In genomic region chr2:241344925-241345651, GRCh38 we compare ENCODE assay signal across 19 cellular contexts. TPM values are rescaled to one million over a fixed set of nuclear protein-coding genes. Genes with fewer than 3 reads are reported as not detected.
DNase-seq lines count a peak whose midpoint lies in the region; ATAC-seq and TF ChIP-seq lines count a peak whose summit lies in the region.
"Had no signal": no experiment of that assay in that cellular context is flagged by ENCODE, and none has a peak within 500 bp of the region (broad histone marks: within the 10 kb centered on the region; RNA-seq: fewer than 3 reads in every experiment).

No MANE protein-coding gene starts in this region.

- H3K27me3 ChIP-seq in IMR-90 (ENCODE audit: control insufficient read depth, insufficient read depth, low read length), result no peaks in the 10 kb centered on the region
- no peaks in the 10 kb centered on the region for H3K27me3 ChIP-seq in fibroblast of lung (ENCODE audit: control insufficient read depth, insufficient read depth, low read length)
- H3K27me3 ChIP-seq in lung (ENCODE audit: control insufficient read depth, insufficient read depth), result no peaks in the 10 kb centered on the region

- DNase-seq in AG10803 (ENCODE audit: low read depth) (peak; percentile 58), IMR-90 (peak; percentile 51), fibroblast of lung (ENCODE audit: low read depth in 2 of 2) (peak; percentile 39 to 50), lung (ENCODE audit: low spot score) (no peak), omental fat pad (ENCODE audit: low spot score) (no peak), hepatic stellate cell (ENCODE audit: low spot score) (no peak), RKO (ENCODE audit: low spot score) (no peak)
- DNase-seq: AML-193; CD4-positive, CD25-positive, alpha-beta regulatory T cell; DMS53; Kasumi-1; MV-4-11; NCI-H1436 treated with DMSO at 0.1 percent for 48 hours; NCI-H2107; NCI-H226; NCI-H526 treated with DMSO at 0.1 percent for 48 hours; NK-92 treated with Interleukin-12 subunit alpha and Interleukin-12 subunit beta, amount 100 ng/mL, for 24 hours; PC-3 had no signal

- no peak overlapping the region for H3K56ac ChIP-seq in IMR-90 (ENCODE audit: extremely low read depth, insufficient read depth, low read length)

- POLR2A ChIA-PET in IMR-90 (lab: Charles Lee; ENCODE audit: unreplicated experiment), result no interaction called here

- CTCF ChIA-PET in IMR-90 (lab: Yijun Ruan, JAX), result no interaction called here

- H2AFZ ChIP-seq in IMR-90 (replicated peaks; ENCODE audit: low read length, poor library complexity) (no peak overlapping the region), fibroblast of lung (ENCODE audit: low read length) (no peak overlapping the region)

- ATAC-seq in IMR-90 (ENCODE audit: low read depth), result peak; percentile 61
- peak; percentile 49 for ATAC-seq in lung (ENCODE audit: insufficient read depth, low FRiP score)
- no peak for ATAC-seq in omental fat pad (ENCODE audit: low FRiP score)
- ATAC-seq in GM18505 (IDR thresholded peaks at IDR 0.05; ENCODE audit: unreplicated experiment), result no peak
- ATAC-seq: PC-3 had no signal

- H4K5ac ChIP-seq in IMR-90 (ENCODE audit: low read depth, low read length), result no peak overlapping the region

- H4K8ac ChIP-seq in IMR-90 (ENCODE audit: low read depth in 2 of 2, low read length in 2 of 2), result no peak overlapping the region

- H3K4me1 ChIP-seq in IMR-90 (ENCODE audit: control insufficient read depth, insufficient read depth, low read length) (peaks cover 7% of the 10 kb centered on the region), fibroblast of lung (ENCODE audit: control insufficient read depth, extremely low read depth, insufficient read depth, low read length) (peaks cover 2% of the 10 kb centered on the region), lung (ENCODE audit: control insufficient read depth in 2 of 2, insufficient read depth in 2 of 2, low read length in 2 of 2) (no peaks in the 10 kb centered on the region)

- H3K4ac ChIP-seq in IMR-90 (ENCODE audit: low read depth, low read length), result no peak overlapping the region

- H3K36me3 ChIP-seq in IMR-90 (ENCODE audit: control insufficient read depth, insufficient read depth, low read length) (peaks cover 70% of the 10 kb centered on the region), fibroblast of lung (ENCODE audit: control insufficient read depth, insufficient read depth, low read length) (peaks cover 16% of the 10 kb centered on the region), lung (ENCODE audit: control insufficient read depth in 2 of 2, insufficient read depth in 2 of 2, low read length in 2 of 2) (peaks cover 37 to 51% of the 10 kb centered on the region in 2 donors)

- H3K9ac ChIP-seq in IMR-90 (ENCODE audit: low read depth, low read length) (no peak overlapping the region), fibroblast of lung (ENCODE audit: insufficient read depth, low read length) (no peak overlapping the region)

- H2BK5ac ChIP-seq in IMR-90 (ENCODE audit: low read depth, low read length, poor library complexity, severe bottlenecking), result no peak overlapping the region

- no CpG with 5 or more reads among the region's 9 CpGs for WGBS in IMR-90 (ENCODE audit: extremely low coverage in 2 of 2, insufficient read length in 1 of 2), 2 experiments
- 79% methylated on average over 9 of the region's 9 CpGs for WGBS in lung, 2 donors

- H4K20me1 ChIP-seq in IMR-90 (ENCODE audit: insufficient read depth, low read length) (peaks cover 39% of the 10 kb centered on the region), fibroblast of lung (ENCODE audit: control insufficient read depth, extremely low read depth, insufficient read depth, low read length) (no peaks in the 10 kb centered on the region)

- intact Hi-C loops in IMR-90 (cut with micrococcal nuclease), result no loop called here

- H3K79me2 ChIP-seq in fibroblast of lung (ENCODE audit: control insufficient read depth, insufficient read depth, low read length), result peaks cover 11% of the 10 kb centered on the region

- BruUV-seq in IMR-90 (replicated peaks; lab: Mats Ljungman, UMichigan), result no TSS peak

- no peak overlapping the region for H2BK20ac ChIP-seq in IMR-90 (ENCODE audit: low read depth, low read length)

- no peak overlapping the region for H3K27ac ChIP-seq in IMR-90 (ENCODE audit: insufficient read depth, low read length)
- peak overlapping the region; percentile 36 for H3K27ac ChIP-seq in fibroblast of lung (ENCODE audit: insufficient read depth, low read length)
- no peak overlapping the region for H3K27ac ChIP-seq in lung (ENCODE audit: low read depth in 1 of 2, low read length in 1 of 2)

- no peak overlapping the region for H2AK5ac ChIP-seq in IMR-90 (ENCODE audit: low read depth, low read length)

- H3K9me3 ChIP-seq in IMR-90 (ENCODE audit: control insufficient read depth, insufficient read depth, low read length) (no peaks in the 10 kb centered on the region), fibroblast of lung (ENCODE audit: control insufficient read depth, insufficient read depth, low read depth, low read length) (no peaks in the 10 kb centered on the region), lung (ENCODE audit: control insufficient read depth in 2 of 2, insufficient read depth in 1 of 2, low read length in 1 of 2) (no peaks in the 10 kb centered on the region)

- dilution Hi-C loops in IMR-90 (cut with HindIII; ENCODE audit: low sequenced_read_pairs, unreplicated experiment), result no loop called here

- in situ Hi-C loops in IMR-90 (cut with MboI; ENCODE audit: low sequenced_read_pairs), result loop anchor here (5.0 kb wide), 1 partner anchor 83 kb away; no protein-coding TSS in a partner anchor

- no peak overlapping the region for H3K18ac ChIP-seq in IMR-90 (ENCODE audit: low read depth, low read length)

- H3K4me3 ChIP-seq in AG10803 (ENCODE audit: low read length), result no peak overlapping the region
- no peak overlapping the region for H3K4me3 ChIP-seq in IMR-90 (ENCODE audit: insufficient read depth, low read depth, low read length)
- no peak overlapping the region for H3K4me3 ChIP-seq in fibroblast of lung (replicated peaks in 1 of 4; ENCODE audit: control extremely low read depth in 1 of 4, insufficient read depth in 1 of 4, low read depth in 3 of 4, low read length in 4 of 4)
- no peak overlapping the region for H3K4me3 ChIP-seq in lung

- H3K4me2 ChIP-seq in IMR-90 (ENCODE audit: low read depth, low read length), result no peak overlapping the region
- no peak overlapping the region for H3K4me2 ChIP-seq in fibroblast of lung (ENCODE audit: extremely low read depth, insufficient read depth, low read length)

- H3K23ac ChIP-seq in IMR-90 (ENCODE audit: low read depth, low read length), result peak overlapping the region; percentile 26; the same call in 1 of the 2 replicates

- TF ChIP-seq CTCF in AG10803 (conservative IDR thresholded peaks at IDR 0.05; ENCODE audit: low read length), result no peak
- TF ChIP-seq CTCF in IMR-90 (conservative IDR thresholded peaks at IDR 0.05; ENCODE audit: low read depth, low read length), result no peak
- TF ChIP-seq CTCF in fibroblast of lung (conservative IDR thresholded peaks at IDR 0.05 in 1 of 2, IDR thresholded peaks at IDR 0.05 in 1 of 2; ENCODE audit: low read depth in 1 of 2, low read length in 2 of 2), result no peak
- no peak for TF ChIP-seq CTCF in lung (IDR thresholded peaks at IDR 0.05; ENCODE audit: control extremely low read depth, extremely low read depth)
- TF ChIP-seq CTCF in omental fat pad (IDR thresholded peaks at IDR 0.05), result no peak

- no peak overlapping the region for H2BK15ac ChIP-seq in IMR-90 (ENCODE audit: low read depth, low read length)

- TF ChIP-seq RAD21 in IMR-90 (IDR thresholded peaks at IDR 0.05; ENCODE audit: low read length), result no peak

- TF ChIP-seq POLR2A in IMR-90 (IDR thresholded peaks at IDR 0.05; ENCODE audit: low read depth, low read length), result no peak
- no peak for TF ChIP-seq POLR2A in GM18505 (IDR thresholded peaks at IDR 0.05; ENCODE audit: borderline replicate concordance, extremely low read depth, insufficient read depth, insufficient read length)

- peaks cover 30 to 62% of the 10 kb centered on the region in 2 experiments for H3K79me1 ChIP-seq in IMR-90 (ENCODE audit: low read depth in 1 of 2, low read length in 2 of 2)

- no peak overlapping the region for H2BK120ac ChIP-seq in IMR-90 (ENCODE audit: low read depth, low read length)

- no peak overlapping the region for H2AK9ac ChIP-seq in IMR-90 (replicated peaks; ENCODE audit: low read depth, low read length, poor library complexity)

- no peak overlapping the region for H4K91ac ChIP-seq in IMR-90 (ENCODE audit: insufficient read depth, low read depth, low read length)

- no peak overlapping the region for H3K14ac ChIP-seq in IMR-90 (replicated peaks; ENCODE audit: low read depth, low read length)

- H3K9me1 ChIP-seq in IMR-90 (ENCODE audit: insufficient read depth, low read length), result peaks cover 10% of the 10 kb centered on the region

RNA-seq across cellular contexts. Expression of gene FARP2, which starts 11.0 kb away (rescaled TPM):
- total RNA-seq in IMR-90 (2012; rRNA removed), result 30.8 and 38.6 TPM in 2 replicates
- 15.5 and 17.1 TPM in 2 replicates for polyA plus RNA-seq in IMR-90 (2012; rRNA removed)
- polyA plus RNA-seq in IMR-90 (2012; cell fraction: cytosol; rRNA removed), result 7.2 and 7.7 TPM in 2 replicates
- 15.5 and 22.7 TPM in 2 replicates for polyA plus RNA-seq in IMR-90 (2012; cell fraction: nucleus; rRNA removed; ENCODE audit: low replicate concordance)
- total RNA-seq in fibroblast of lung, result 28.2 and 29.3 TPM in 2 replicates
- 31.7 and 41.0 TPM in 2 replicates for polyA plus RNA-seq in fibroblast of lung
- 21.9 and 33.9 TPM in 2 replicates for polyA plus RNA-seq in fibroblast of lung (2012)
- polyA minus RNA-seq in fibroblast of lung (ENCODE audit: low replicate concordance), result 58.0 and 66.6 TPM in 2 replicates
- total RNA-seq in lung, result 10 to 100 TPM; 38.8 to 49.7 TPM
- 10 to 100 TPM in 1 of 2 donors, 1 to 10 TPM in 1; 9.9 to 16.0 TPM for polyA plus RNA-seq in lung
- 10 to 100 TPM; 27.6 to 65.8 (median 34.1) TPM for total RNA-seq in omental fat pad

RNA-seq across cellular contexts. Expression of gene SEPTIN2, which starts 29.4 kb away (rescaled TPM):
- total RNA-seq in IMR-90 (2012; rRNA removed) (504 and 570 TPM in 2 replicates), fibroblast of lung (326 and 403 TPM in 2 replicates), lung (100 to 1,000 TPM; 337 to 755 TPM), omental fat pad (100 to 1,000 TPM; 295 to 372 (median 307) TPM)
- polyA plus RNA-seq in IMR-90 (2012; rRNA removed) (320 and 420 TPM in 2 replicates), fibroblast of lung (795 and 927 TPM in 2 replicates), lung (100 to 1,000 TPM; 114 to 178 TPM)
- 75.8 and 130 TPM in 2 replicates for polyA plus RNA-seq in IMR-90 (2012; cell fraction: cytosol; rRNA removed)
- 96.8 and 681 TPM in 2 replicates for polyA plus RNA-seq in IMR-90 (2012; cell fraction: nucleus; rRNA removed; ENCODE audit: low replicate concordance)
- polyA plus RNA-seq in fibroblast of lung (2012), result 386 and 449 TPM in 2 replicates
- polyA minus RNA-seq in fibroblast of lung (ENCODE audit: low replicate concordance), result 349 and 400 TPM in 2 replicates

RNA-seq across cellular contexts. Expression of gene HDLBP, which starts 29.6 kb away (rescaled TPM):
- 1,093 and 1,165 TPM in 2 replicates for total RNA-seq in IMR-90 (2012; rRNA removed)
- polyA plus RNA-seq in IMR-90 (2012; rRNA removed), result 648 and 649 TPM in 2 replicates
- polyA plus RNA-seq in IMR-90 (2012; cell fraction: cytosol; rRNA removed), result 217 and 232 TPM in 2 replicates
- polyA plus RNA-seq in IMR-90 (2012; cell fraction: nucleus; rRNA removed; ENCODE audit: low replicate concordance), result 545 and 768 TPM in 2 replicates
- 1,289 and 1,354 TPM in 2 replicates for total RNA-seq in fibroblast of lung
- polyA plus RNA-seq in fibroblast of lung, result 626 and 639 TPM in 2 replicates
- polyA plus RNA-seq in fibroblast of lung (2012), result 514 and 635 TPM in 2 replicates
- 1,624 and 1,651 TPM in 2 replicates for polyA minus RNA-seq in fibroblast of lung (ENCODE audit: low replicate concordance)
- 100 to 1,000 TPM; 415 to 595 TPM for total RNA-seq in lung
- 100 to 1,000 TPM; 165 to 216 TPM for polyA plus RNA-seq in lung
- 100 to 1,000 TPM; 356 to 471 (median 416) TPM for total RNA-seq in omental fat pad

Comparison
In these comparisons a context has a peak if more than half of its experiments do, and no peak if none do; other contexts are left out.
1. DNase-seq: peak in AG10803 (single experiment), IMR-90 (single experiment) and fibroblast of lung (2 of 2); none in lung (single experiment), omental fat pad (single experiment), hepatic stellate cell (single experiment) and RKO (single experiment).
2. ATAC-seq: peak in IMR-90 (single experiment) and lung (single experiment); none in omental fat pad (single experiment) and GM18505 (single experiment).